ENCODE assay signal across 8 cellular contexts in genomic region chr17:17313350-17313991, GRCh38. TPM values are rescaled to one million over a fixed set of nuclear protein-coding genes. Genes with fewer than 3 reads are reported as not detected.
DNase-seq lines count a peak whose midpoint lies in the region; ATAC-seq and TF ChIP-seq lines count a peak whose summit lies in the region.

No MANE protein-coding gene starts in this region.

- no peaks in the 10 kb centered on the region for H3K9me3 Mint-ChIP-seq in activated CD4-positive, alpha-beta T cell treated with anti-CD3 and anti-CD28 coated beads for 36 hours (ENCODE audit: low read depth)
- no peaks in the 10 kb centered on the region for H3K9me3 Mint-ChIP-seq in naive B cell
- no peaks in the 10 kb centered on the region for H3K9me3 Mint-ChIP-seq in stimulated activated naive B cell treated with anti-CD40 and anti-IgM and Interleukin-4, amounts not matched to agents 10 μg/mL and 1 μg/mL and 100 μg/mL, for 72 hours

- H2AFZ ChIP-seq in Karpas-422 (ENCODE audit: low read length) (peak overlapping the region; percentile 75; the same call in 1 of the 2 replicates), mesenchymal stem cell (ENCODE audit: low read depth, low read length) (no peak overlapping the region)

- no peak overlapping the region for H4K91ac ChIP-seq in mesenchymal stem cell (ENCODE audit: low read length)

- no peak overlapping the region for H2BK12ac ChIP-seq in mesenchymal stem cell (ENCODE audit: low read length in 2 of 2)

- H3K79me1 ChIP-seq in mesenchymal stem cell (replicated peaks; ENCODE audit: low read length, poor library complexity, severe bottlenecking): no peaks in the 10 kb centered on the region

- H3K27ac ChIP-seq in Karpas-422 (ENCODE audit: low read length): no peak overlapping the region
- no peak overlapping the region for H3K27ac ChIP-seq in colonic mucosa
- H3K27ac ChIP-seq in mesenchymal stem cell (ENCODE audit: low read length, poor library complexity, severe bottlenecking): no peak overlapping the region

- CTCF ChIA-PET in activated CD4-positive, alpha-beta T cell treated with anti-CD3 and anti-CD28 coated beads for 36 hours (lab: Charles Lee): interaction anchor here (0.6 to 1.8 kb wide), 10 partner anchors 12 to 297 kb away, joined by 3 to 4 read pairs (median 3); no protein-coding TSS in a partner anchor

- intact Hi-C loops in activated CD4-positive, alpha-beta T cell treated with anti-CD3 and anti-CD28 coated beads for 36 hours (cut with DNase I, micrococcal nuclease): loop anchor here (1.0 to 5.0 kb wide), 5 partner anchors 41 to 311 kb away; no protein-coding TSS in a partner anchor
- intact Hi-C loops in colonic mucosa (cut with DNase I): loop anchor here (5.0 kb wide), 1 partner anchor 311 kb away; no protein-coding TSS in a partner anchor

- no peak overlapping the region for H3K9ac ChIP-seq in Karpas-422 (ENCODE audit: low read length)
- no peak overlapping the region for H3K9ac ChIP-seq in colonic mucosa (ENCODE audit: low read depth in 2 of 2, low read length in 2 of 2)
- H3K9ac ChIP-seq in mesenchymal stem cell (ENCODE audit: low read length): no peak overlapping the region

- no peaks in the 10 kb centered on the region for H3K79me2 ChIP-seq in Karpas-422 (ENCODE audit: low read length)

- no peak overlapping the region for H2AK5ac ChIP-seq in mesenchymal stem cell (ENCODE audit: low read length, severe bottlenecking)

- no peak overlapping the region for H3K23ac ChIP-seq in mesenchymal stem cell (ENCODE audit: low read length in 2 of 2)

- no peaks in the 10 kb centered on the region for H3K36me3 Mint-ChIP-seq in activated CD4-positive, alpha-beta T cell treated with anti-CD3 and anti-CD28 coated beads for 36 hours (ENCODE audit: low read depth)
- no peaks in the 10 kb centered on the region for H3K36me3 Mint-ChIP-seq in naive B cell
- no peaks in the 10 kb centered on the region for H3K36me3 Mint-ChIP-seq in stimulated activated naive B cell treated with anti-CD40 and anti-IgM and Interleukin-4, amounts not matched to agents 10 μg/mL and 1 μg/mL and 100 μg/mL, for 72 hours

- no peaks in the 10 kb centered on the region for H3K27me3 Mint-ChIP-seq in activated CD4-positive, alpha-beta T cell treated with anti-CD3 and anti-CD28 coated beads for 36 hours
- no peaks in the 10 kb centered on the region for H3K27me3 Mint-ChIP-seq in naive B cell
- H3K27me3 Mint-ChIP-seq in stimulated activated naive B cell treated with anti-CD40 and anti-IgM and Interleukin-4, amounts not matched to agents 10 μg/mL and 1 μg/mL and 100 μg/mL, for 72 hours: no peaks in the 10 kb centered on the region

- H3K14ac ChIP-seq in mesenchymal stem cell (ENCODE audit: low read length in 2 of 2): no peak overlapping the region

- no peak overlapping the region for H4K8ac ChIP-seq in mesenchymal stem cell (ENCODE audit: low read length)

- H3K4me1 Mint-ChIP-seq in activated CD4-positive, alpha-beta T cell treated with anti-CD3 and anti-CD28 coated beads for 36 hours: peaks cover 6% of the 10 kb centered on the region
- peaks cover 0 to 6% (median 3%) of the 10 kb centered on the region in 3 donors for H3K4me1 Mint-ChIP-seq in naive B cell
- H3K4me1 Mint-ChIP-seq in stimulated activated naive B cell treated with anti-CD40 and anti-IgM and Interleukin-4, amounts not matched to agents 10 μg/mL and 1 μg/mL and 100 μg/mL, for 72 hours: peaks cover 0 to 4% of the 10 kb centered on the region in 2 donors

- H3K36me3 ChIP-seq in Karpas-422 (ENCODE audit: insufficient read depth, low read length) (peaks cover 12% of the 10 kb centered on the region), colonic mucosa (no peaks in the 10 kb centered on the region), mesenchymal stem cell (ENCODE audit: control insufficient read depth in 1 of 2, insufficient read depth in 2 of 2, low read depth in 1 of 2, low read length in 2 of 2) (no peaks in the 10 kb centered on the region)

- H3K18ac ChIP-seq in mesenchymal stem cell (ENCODE audit: low read depth in 1 of 2, low read length in 2 of 2): no peak overlapping the region

- no peak overlapping the region for H2BK120ac ChIP-seq in mesenchymal stem cell (ENCODE audit: low read depth, low read length)

- H3K27ac Mint-ChIP-seq in activated CD4-positive, alpha-beta T cell treated with anti-CD3 and anti-CD28 coated beads for 36 hours: no peak overlapping the region
- H3K27ac Mint-ChIP-seq in naive B cell: no peak overlapping the region
- H3K27ac Mint-ChIP-seq in stimulated activated naive B cell treated with anti-CD40 and anti-IgM and Interleukin-4, amounts not matched to agents 10 μg/mL and 1 μg/mL and 100 μg/mL, for 72 hours: no peak overlapping the region

- H3K27me3 ChIP-seq in Karpas-422 (ENCODE audit: low read length): no peaks in the 10 kb centered on the region
- no peaks in the 10 kb centered on the region for H3K27me3 ChIP-seq in colonic mucosa
- no peaks in the 10 kb centered on the region for H3K27me3 ChIP-seq in mesenchymal stem cell (ENCODE audit: control insufficient read depth in 1 of 2, insufficient read depth in 1 of 2, low read length in 2 of 2)

- H3K4me2 ChIP-seq in Karpas-422 (ENCODE audit: low read depth, low read length, poor library complexity, severe bottlenecking) (no peak overlapping the region), mesenchymal stem cell (ENCODE audit: low read length, poor library complexity, severe bottlenecking) (no peak overlapping the region)

- no peak overlapping the region for H3K4me3 ChIP-seq in Karpas-422 (ENCODE audit: low read length)
- H3K4me3 ChIP-seq in colonic mucosa: no peak overlapping the region
- H3K4me3 ChIP-seq in mesenchymal stem cell (ENCODE audit: insufficient read depth in 1 of 2, low read depth in 1 of 2, low read length in 2 of 2): no peak overlapping the region

- no peaks in the 10 kb centered on the region for H3K9me2 ChIP-seq in Karpas-422 (replicated peaks; ENCODE audit: insufficient read depth, low read length)

- POLR2A ChIA-PET in activated CD4-positive, alpha-beta T cell treated with anti-CD3 and anti-CD28 coated beads for 36 hours (lab: Charles Lee): no interaction called here

- no peak overlapping the region for H3K4me3 Mint-ChIP-seq in activated CD4-positive, alpha-beta T cell treated with anti-CD3 and anti-CD28 coated beads for 36 hours
- H3K4me3 Mint-ChIP-seq in naive B cell: no peak overlapping the region
- H3K4me3 Mint-ChIP-seq in stimulated activated naive B cell treated with anti-CD40 and anti-IgM and Interleukin-4, amounts not matched to agents 10 μg/mL and 1 μg/mL and 100 μg/mL, for 72 hours: no peak overlapping the region

- H3K4me1 ChIP-seq in Karpas-422 (ENCODE audit: low read length) (peaks cover 5% of the 10 kb centered on the region; the same call in 1 of the 2 replicates), colonic mucosa (no peaks in the 10 kb centered on the region), mesenchymal stem cell (ENCODE audit: control insufficient read depth, insufficient read depth, low read depth, low read length) (no peaks in the 10 kb centered on the region)

- H2BK5ac ChIP-seq in mesenchymal stem cell (ENCODE audit: low read depth, low read length, poor library complexity, severe bottlenecking): no peak overlapping the region

- no peak overlapping the region for H2BK15ac ChIP-seq in mesenchymal stem cell (ENCODE audit: low read depth, poor library complexity, severe bottlenecking)

- H3K4ac ChIP-seq in mesenchymal stem cell (ENCODE audit: low read depth in 1 of 2, low read length in 2 of 2): no peak overlapping the region

- WGBS in mesenchymal stem cell: 68% methylated on average over 11 of the region's 12 CpGs

- no peaks in the 10 kb centered on the region for H4K20me1 ChIP-seq in Karpas-422 (ENCODE audit: insufficient read depth, low read depth, low read length)

- H3K9me3 ChIP-seq in Karpas-422 (ENCODE audit: low read length) (no peaks in the 10 kb centered on the region), colonic mucosa (no peaks in the 10 kb centered on the region), mesenchymal stem cell (ENCODE audit: control insufficient read depth, low read length) (no peaks in the 10 kb centered on the region)

- peak; percentile 49 for TF ChIP-seq CTCF in colonic mucosa (IDR thresholded peaks at IDR 0.05)

- DNase-seq in DMS53 treated with DMSO at 0.1 percent for 48 hours (lab: John Stamatoyannopoulos, UW; ENCODE audit: unreplicated experiment) (peak; percentile 14), Karpas-422 (peak; percentile 81), colonic mucosa (peak; percentile 59), naive B cell (peak; percentile 61), mesenchymal stem cell (no peak)
- DNase-seq in activated CD4-positive, alpha-beta T cell treated with anti-CD3 and anti-CD28 coated beads for 36 hours: peak; percentile 85
- DNase-seq in stimulated activated naive B cell treated with anti-CD40 and anti-IgM and Interleukin-4, amounts not matched to agents 10 μg/mL and 1 μg/mL and 100 μg/mL, for 72 hours: peak; percentile 53

- ATAC-seq in activated CD4-positive, alpha-beta T cell treated with anti-CD3 and anti-CD28 coated beads for 36 hours: peak; percentile 100
- ATAC-seq in naive B cell (ENCODE audit: low read depth in 2 of 2) (peak; percentile 93 to 97), GM21576 (IDR thresholded peaks at IDR 0.05; ENCODE audit: unreplicated experiment) (no peak)
- peak; percentile 92 to 97 for ATAC-seq in stimulated activated naive B cell treated with anti-CD40 and anti-IgM and Interleukin-4, amounts not matched to agents 10 μg/mL and 1 μg/mL and 100 μg/mL, for 72 hours (replicated peaks)

RNA-seq across cellular contexts. Expression of gene NT5M, which starts 10.3 kb away (rescaled TPM):
- total RNA-seq in Karpas-422 (2014; rRNA removed; shearing (Covaris generic); ENCODE audit: low replicate concordance): 23.6 and 38.0 TPM in 2 replicates
- total RNA-seq in activated CD4-positive, alpha-beta T cell treated with anti-CD3 and anti-CD28 coated beads for 36 hours: 1 to 10 TPM; 4.3 to 5.4 TPM
- 1 to 10 TPM; 1.2 to 1.3 TPM for total RNA-seq in colonic mucosa
- 1 to 10 TPM in 1 of 6 donors, under 1 TPM in 4, not detected in 1; 0.19 to 3.2 (median 0.61) TPM for polyA plus RNA-seq in naive B cell (ENCODE audit: low read depth in 6 of 6)
- polyA plus RNA-seq in mesenchymal stem cell (2013, experiment 1 of 2): 0.48 TPM
- polyA plus RNA-seq in mesenchymal stem cell (2013, experiment 2 of 2): 0.40 TPM

RNA-seq across cellular contexts. Expression of gene COPS3, which starts 32.4 kb away (rescaled TPM):
- total RNA-seq in Karpas-422 (2014; rRNA removed; shearing (Covaris generic); ENCODE audit: low replicate concordance): 50.4 and 110 TPM in 2 replicates
- total RNA-seq in activated CD4-positive, alpha-beta T cell treated with anti-CD3 and anti-CD28 coated beads for 36 hours: 10 to 100 TPM; 79.6 to 83.1 TPM
- total RNA-seq in colonic mucosa: 10 to 100 TPM; 43.9 to 60.4 TPM
- polyA plus RNA-seq in naive B cell (ENCODE audit: low read depth in 6 of 6): 100 to 1,000 TPM in 2 of 6 donors, 10 to 100 TPM in 4; 80.2 to 117 (median 94.2) TPM
- polyA plus RNA-seq in mesenchymal stem cell (2013, experiment 1 of 2): 92.0 TPM
- 98.3 TPM for polyA plus RNA-seq in mesenchymal stem cell (2013, experiment 2 of 2)
